8 cellular contexts compared by ENCODE assay signal in genomic region chr5:14174235-14174636, GRCh38. TPM values are rescaled to one million over a fixed set of nuclear protein-coding genes. Genes with fewer than 3 reads are reported as not detected.
DNase-seq lines count a peak whose midpoint lies in the region; ATAC-seq, FAIRE-seq and TF ChIP-seq lines count a peak whose summit lies in the region.

No MANE protein-coding gene starts in this region.

- FAIRE-seq in frontal cortex (lab: Jason Lieb, UNC), result no peak

- peak overlapping the region; percentile 92 for H3K27ac Mint-ChIP-seq in chondrocyte (ENCODE audit: unreplicated experiment)
- peak overlapping the region; percentile 30 for H3K27ac Mint-ChIP-seq in neural crest cell (ENCODE audit: unreplicated experiment)

- H3K9me3 Mint-ChIP-seq in chondrocyte (ENCODE audit: low read depth), result no peaks in the 10 kb centered on the region
- no peaks in the 10 kb centered on the region for H3K9me3 Mint-ChIP-seq in neural crest cell

- H3K4me1 Mint-ChIP-seq in chondrocyte (ENCODE audit: low read depth) (peaks cover 80% of the 10 kb centered on the region), neural crest cell (peaks cover 64% of the 10 kb centered on the region)

- TF ChIP-seq CTCF in chondrocyte (IDR thresholded peaks at IDR 0.05) (no peak), neural crest cell (conservative IDR thresholded peaks at IDR 0.05) (no peak)

- no peaks in the 10 kb centered on the region for H3K27me3 Mint-ChIP-seq in chondrocyte (ENCODE audit: low read depth)
- no peaks in the 10 kb centered on the region for H3K27me3 Mint-ChIP-seq in neural crest cell (ENCODE audit: low read depth)

- no peak for DNase-seq in chondrocyte (ENCODE audit: low spot score)
- no peak for DNase-seq in neural crest cell (ENCODE audit: low read depth, low spot score)
- DNase-seq in T1000 (lab: John Stamatoyannopoulos, UW), result no peak
- no peak for DNase-seq in G401 (ENCODE audit: low spot score)
- DNase-seq in frontal cortex (ENCODE audit: low spot score in 2 of 2), result no peak
- DNase-seq in activated naive CD4-positive, alpha-beta T cell treated with Interleukin-2 at 50 U/mL for 16 hours, result no peak

- ATAC-seq in GM18873 (IDR thresholded peaks at IDR 0.05; ENCODE audit: low FRiP score, unreplicated experiment) (peak; percentile 35), HG03342 (IDR thresholded peaks at IDR 0.05; ENCODE audit: unreplicated experiment) (peak; percentile 36)

- H3K4me3 Mint-ChIP-seq in chondrocyte (ENCODE audit: unreplicated experiment), result peak overlapping the region; percentile 29
- H3K4me3 Mint-ChIP-seq in neural crest cell, result peak overlapping the region; percentile 29

- H3K36me3 Mint-ChIP-seq in chondrocyte (ENCODE audit: low read depth) (no peaks in the 10 kb centered on the region), neural crest cell (ENCODE audit: low read depth) (no peaks in the 10 kb centered on the region)

- in situ Hi-C loops in G401 (cut with HindIII; ENCODE audit: low sequenced_read_pairs), result no loop called here

RNA-seq across cellular contexts. Expression of gene TRIO, which starts 31.1 kb away (rescaled TPM):
- total RNA-seq in chondrocyte (200 to 271 TPM (median 217 TPM) in 3 replicates), neural crest cell (124 and 134 TPM in 2 replicates), frontal cortex (310 TPM)
- 42.1 and 50.0 TPM in 2 replicates for total RNA-seq in G401 (2014; rRNA removed; shearing (Covaris generic))
